Comparison of ENCODE assay signal across 1 cellular context in genomic region chr6:16585805-16586204, GRCh38.
TF ChIP-seq lines count a peak whose summit lies in the region.

No MANE protein-coding gene starts in this region.

TF ChIP-seq in GM12878, 131 proteins besides CTCF, POLR2A, EP300 and RAD21 (continued from another document):
- TF ChIP-seq IRF5 (IDR thresholded peaks at IDR 0.05; ENCODE audit: borderline replicate concordance) (no peak), USF2 (IDR thresholded peaks at IDR 0.05; ENCODE audit: borderline replicate concordance, low read depth, low read length) (no peak), ATF3 (IDR thresholded peaks at IDR 0.05; ENCODE audit: borderline replicate concordance, extremely low read depth, low read depth, low read length) (no peak), SREBF1 (IDR thresholded peaks at IDR 0.05; ENCODE audit: low read length) (no peak), SMAD1 (IDR thresholded peaks at IDR 0.05; ENCODE audit: low read depth, partially characterized antibody) (no peak), HDGF (IDR thresholded peaks at IDR 0.05) (no peak), BCL11A (IDR thresholded peaks at IDR 0.05; ENCODE audit: low read depth, low read length) (no peak), CREB1 (IDR thresholded peaks at IDR 0.05; ENCODE audit: low read depth) (no peak), NFXL1 (IDR thresholded peaks at IDR 0.05; ENCODE audit: borderline replicate concordance) (no peak), CBX5 (IDR thresholded peaks at IDR 0.05; ENCODE audit: low read depth) (no peak), PBX3 (IDR thresholded peaks at IDR 0.05; ENCODE audit: insufficient replicate concordance, low read depth, low read length) (no peak), MLLT1 (IDR thresholded peaks at IDR 0.05) (no peak), ASH2L (IDR thresholded peaks at IDR 0.05; ENCODE audit: borderline replicate concordance, low read depth) (no peak), ZNF217 (IDR thresholded peaks at IDR 0.05) (no peak)
TF ChIP-seq in GM12878: peak in this region for 0.
